Comparison of ENCODE assay signal across 11 cellular contexts in the genomic region with DNA sequence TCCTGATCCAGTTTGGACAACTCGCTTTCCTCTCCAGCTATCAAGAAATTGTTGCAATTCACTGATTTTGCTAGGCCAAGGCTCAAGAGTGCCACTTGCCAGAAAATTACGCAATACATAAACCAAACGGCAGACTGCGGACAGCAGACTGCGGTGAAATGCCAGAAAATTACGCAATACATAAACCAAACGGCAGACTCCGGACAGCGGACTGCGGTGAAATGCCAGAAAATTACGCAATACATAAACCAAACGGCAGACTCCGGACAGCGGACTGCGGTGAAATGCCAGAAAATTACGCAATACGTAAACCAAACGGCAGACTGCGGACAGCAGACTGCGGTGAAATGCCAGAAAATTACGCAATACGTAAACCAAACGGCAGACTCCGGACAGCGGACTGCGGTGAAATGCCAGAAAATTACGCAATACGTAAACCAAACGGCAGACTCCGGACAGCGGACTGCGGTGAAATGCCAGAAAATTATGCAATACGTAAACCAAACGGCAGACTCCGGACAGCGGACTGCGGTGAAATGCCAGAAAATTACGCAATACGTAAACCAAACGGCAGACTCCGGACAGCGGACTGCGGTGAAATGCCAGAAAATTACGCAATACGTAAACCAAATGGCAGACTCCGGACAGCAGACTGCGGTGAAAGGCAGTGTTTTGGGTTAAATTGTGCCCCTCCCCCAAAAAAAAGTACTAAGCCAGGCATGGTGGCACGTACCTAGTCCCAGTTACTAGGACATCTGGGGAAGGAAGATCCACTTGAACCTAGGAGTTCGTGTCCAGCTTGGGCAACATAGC. TPM values are rescaled to one million over a fixed set of nuclear protein-coding genes. Genes with fewer than 3 reads are reported as not detected.
DNase-seq lines count a peak whose midpoint lies in the region; FAIRE-seq and TF ChIP-seq lines count a peak whose summit lies in the region.
"Not testable (repeated sequence)": the region's sequence is repeated elsewhere in the genome, so short reads cannot be mapped to it uniquely, and the experiment has no call there.
"Had no signal": no experiment of that assay in that cellular context is flagged by ENCODE, and none has a peak within 500 bp of the region (broad histone marks: within the 10 kb centered on the region; RNA-seq: fewer than 3 reads in every experiment).

No MANE protein-coding gene starts in this region.

- peak; percentile 37 for FAIRE-seq in RCC 7860 (lab: Jason Lieb, UNC)

- not testable (repeated sequence) for H3K79me2 ChIP-seq in GM23248 (ENCODE audit: insufficient read depth)

- not testable (repeated sequence) for H3K4me1 ChIP-seq in GM23248 (ENCODE audit: insufficient read depth)
- peaks cover 20 to 23% (median 21%) of the 10 kb centered on the region in 3 donors for H3K4me1 ChIP-seq in skeletal muscle tissue (ENCODE audit: control insufficient read depth in 3 of 3, insufficient read depth in 3 of 3, low read length in 3 of 3)

- not testable (repeated sequence) for H3K27ac ChIP-seq in GM23248
- H3K27ac ChIP-seq in skeletal muscle tissue (ENCODE audit: low read depth, low read length): peak overlapping the region; percentile 5

- not testable (repeated sequence) for TF ChIP-seq CTCF in epithelial cell of esophagus (IDR thresholded peaks at IDR 0.05; ENCODE audit: insufficient read depth, low read depth, low read length, missing control alignments)

- in situ Hi-C loops in ACHN (cut with HindIII; ENCODE audit: low pct_ligation_motif_present, low pct_unique_long_range_greater_than_20kb, low sequenced_read_pairs); GM23248 (cut with MboI): not testable (repeated sequence)

- not testable (repeated sequence) for H3K4me3 ChIP-seq in GM23248; MG63; epithelial cell of esophagus (ENCODE audit: low read length)
- H3K4me3 ChIP-seq in skeletal muscle tissue (ENCODE audit: low read length in 3 of 3): peak overlapping the region in 1 of 3 donors; percentile 35

- not testable (repeated sequence) for H3K9me3 ChIP-seq in GM23248 (ENCODE audit: low read depth); MG63; skeletal muscle tissue (ENCODE audit: control insufficient read depth in 3 of 3, low read length in 3 of 3)

- H3F3A ChIP-seq in GM23248 (ENCODE audit: insufficient read depth): peaks cover 20% of the 10 kb centered on the region

- H3K9me2 ChIP-seq in GM23248 (ENCODE audit: insufficient read depth): not testable (repeated sequence)

- H3K36me3 ChIP-seq in GM23248 (ENCODE audit: low read depth); MG63; skeletal muscle tissue (ENCODE audit: control insufficient read depth in 3 of 3, insufficient read depth in 3 of 3, low read length in 3 of 3): not testable (repeated sequence)

- DNase-seq in ACHN (peak; percentile 23), GM23248 (peak; percentile 49), MG63 (peak; percentile 77), RCC 7860 (ENCODE audit: low spot score) (peak; percentile 19), amniotic epithelial cell (ENCODE audit: low read depth) (peak; percentile 27), epithelial cell of esophagus (ENCODE audit: low read depth) (peak; percentile 10), iris pigment epithelial cell (ENCODE audit: low read depth) (peak; percentile 22)

- 54% methylated on average over 28 to 37 of the region's 49 CpGs for WGBS in GM23248 (ENCODE audit: low coverage in 1 of 2, low lambda C conversion rate in 2 of 2, missing lambda C conversion rate in 2 of 2), 2 experiments

- not testable (repeated sequence) for H3K9ac ChIP-seq in GM23248; skeletal muscle tissue (ENCODE audit: low read depth in 1 of 3, low read length in 3 of 3)

- not testable (repeated sequence) for H4K20me1 ChIP-seq in GM23248 (ENCODE audit: insufficient read depth)

- not testable (repeated sequence) for H3K27me3 ChIP-seq in GM23248 (replicated peaks; ENCODE audit: insufficient read depth); MG63; skeletal muscle tissue (ENCODE audit: control insufficient read depth in 3 of 3, insufficient read depth in 3 of 3, low read length in 3 of 3)

- not testable (repeated sequence) for H3K4me2 ChIP-seq in GM23248 (ENCODE audit: unreplicated experiment)

- H2AFZ ChIP-seq in GM23248: not testable (repeated sequence)

RNA-seq across cellular contexts. Expression of gene CFAP99, which starts 11.4 kb away (rescaled TPM):
- not detected in 2 replicates for total RNA-seq in GM23248 (2014; rRNA removed; shearing (Covaris generic))
- not detected in 2 replicates for polyA plus RNA-seq in GM23248 (2016; fragmentation: Nextera tagmentation; extraction: Ambion mirVana)
- not detected in 2 replicates for total RNA-seq in MG63 (2014; rRNA removed; shearing (Covaris generic); ENCODE audit: low replicate concordance)
- not detected for total RNA-seq in skeletal muscle tissue
- total RNA-seq: A172, Caco-2 had no signal
- polyA plus RNA-seq: CD4-positive, CD25-positive, alpha-beta regulatory T cell had no signal

RNA-seq across cellular contexts. Expression of gene ZFYVE28, which starts 11.7 kb away (rescaled TPM):
- total RNA-seq in GM23248 (2014; rRNA removed; shearing (Covaris generic)): 8.9 and 9.6 TPM in 2 replicates
- 4.6 and 4.8 TPM in 2 replicates for polyA plus RNA-seq in GM23248 (2016; fragmentation: Nextera tagmentation; extraction: Ambion mirVana)
- total RNA-seq in MG63 (2014; rRNA removed; shearing (Covaris generic); ENCODE audit: low replicate concordance): 1.5 and 3.1 TPM in 2 replicates
- total RNA-seq in skeletal muscle tissue: 1.0 TPM

RNA-seq across cellular contexts. Expression of gene RNF4, which starts 38.8 kb away (rescaled TPM):
- total RNA-seq in GM23248 (2014; rRNA removed; shearing (Covaris generic)): 66.5 and 67.5 TPM in 2 replicates
- 63.1 and 67.8 TPM in 2 replicates for polyA plus RNA-seq in GM23248 (2016; fragmentation: Nextera tagmentation; extraction: Ambion mirVana)
- 39.8 and 44.8 TPM in 2 replicates for total RNA-seq in MG63 (2014; rRNA removed; shearing (Covaris generic); ENCODE audit: low replicate concordance)
- 29.2 TPM for total RNA-seq in skeletal muscle tissue

Comparison
In these comparisons a context has a peak if more than half of its experiments do, and no peak if none do; other contexts are left out.
1. DNase-seq: peak in every context shown above with its lines; median percentile 77 in MG63; 49 in GM23248; 27 in amniotic epithelial cell; 23 in ACHN; 22 in iris pigment epithelial cell; 19 in RCC 7860; 10 in epithelial cell of esophagus.